8 cellular contexts compared by ENCODE assay signal in genomic region chr2:24939353-24939752, GRCh38.
"Had no signal": no experiment of that assay in that cellular context is flagged by ENCODE, and none has a peak within 500 bp of the region (broad histone marks: within the 10 kb centered on the region; RNA-seq: fewer than 3 reads in every experiment).

No MANE protein-coding gene starts in this region.

- ATAC-seq: GM12878 had no signal

- DNase-seq: GDM1, GF-D8 had no signal

- H3K4me3 ChIP-seq: GM12878 had no signal

- FAIRE-seq: G401.6, GM12878, GM12891, GM12892, GM18507, GM19239 had no signal
